Comparison of ENCODE assay signal across 9 cellular contexts in genomic region chr5:150782850-150783249, GRCh38. TPM values are rescaled to one million over a fixed set of nuclear protein-coding genes. Genes with fewer than 3 reads are reported as not detected.
DNase-seq lines count a peak whose midpoint lies in the region; ATAC-seq, FAIRE-seq and TF ChIP-seq lines count a peak whose summit lies in the region.
"Had no signal": no experiment of that assay in that cellular context is flagged by ENCODE, and none has a peak within 500 bp of the region (broad histone marks: within the 10 kb centered on the region; RNA-seq: fewer than 3 reads in every experiment).

No MANE protein-coding gene starts in this region.

- no peak for ATAC-seq in activated CD4-positive, alpha-beta T cell treated with anti-CD3 and anti-CD28 coated beads for 36 hours
- no peak for ATAC-seq in HG02970 (IDR thresholded peaks at IDR 0.05; ENCODE audit: low FRiP score, unreplicated experiment)

- no peak for DNase-seq in activated CD4-positive, alpha-beta T cell treated with anti-CD3 and anti-CD28 coated beads for 36 hours
- no peak for DNase-seq in activated CD4-positive, alpha-beta T cell treated with anti-CD3 and anti-CD28 coated beads, Interleukin-2, amount 50 U/mL, for 1 hour
- DNase-seq in kidney = no peak
- no peak for DNase-seq in suprapubic skin (ENCODE audit: low spot score in 2 of 2)
- no peak for DNase-seq in NCI-H526 (lab: John Stamatoyannopoulos, UW)
- no peak for DNase-seq in inferior parietal cortex (ENCODE audit: extremely low spot score)
- DNase-seq: NCI-H1694 had no signal

- H3K36me3 Mint-ChIP-seq in activated CD4-positive, alpha-beta T cell treated with anti-CD3 and anti-CD28 coated beads for 36 hours (ENCODE audit: low read depth) = peaks cover 34% of the 10 kb centered on the region
- H3K36me3 Mint-ChIP-seq in activated naive CD8-positive, alpha-beta T cell = peaks cover 4% of the 10 kb centered on the region

- H3K4me1 ChIP-seq in kidney (ENCODE audit: control insufficient read depth in 1 of 2, insufficient read depth in 1 of 2, low read depth in 1 of 2, low read length in 2 of 2) (peaks cover 27 to 33% of the 10 kb centered on the region in 2 donors), suprapubic skin (peaks cover 51% of the 10 kb centered on the region)

- no peak for TF ChIP-seq POLR2A in suprapubic skin (IDR thresholded peaks at IDR 0.05)

- no peak for TF ChIP-seq CTCF in kidney (IDR thresholded peaks at IDR 0.05; ENCODE audit: borderline replicate concordance, extremely low read depth, insufficient read depth)
- TF ChIP-seq CTCF in suprapubic skin (IDR thresholded peaks at IDR 0.05) = no peak

- H3K9ac ChIP-seq in kidney (ENCODE audit: low read length in 2 of 2) = peak overlapping the region; percentile 10 to 17

- H3K27ac ChIP-seq in kidney (ENCODE audit: low read depth in 2 of 2, low read length in 2 of 2) (peak overlapping the region; percentile 79 to 91), suprapubic skin (peak overlapping the region; percentile 56)

- peaks cover 4% of the 10 kb centered on the region for H3K9me3 Mint-ChIP-seq in activated CD4-positive, alpha-beta T cell treated with anti-CD3 and anti-CD28 coated beads for 36 hours (ENCODE audit: low read depth)
- no peaks in the 10 kb centered on the region for H3K9me3 Mint-ChIP-seq in activated naive CD8-positive, alpha-beta T cell (ENCODE audit: low read depth)

- H3K27ac Mint-ChIP-seq in activated CD4-positive, alpha-beta T cell treated with anti-CD3 and anti-CD28 coated beads for 36 hours = peak overlapping the region; percentile 90
- H3K27ac Mint-ChIP-seq in activated naive CD8-positive, alpha-beta T cell = peak overlapping the region; percentile 93

- no peaks in the 10 kb centered on the region for H3K27me3 ChIP-seq in suprapubic skin

- WGBS in suprapubic skin = 69% methylated on average over 3 of the region's 3 CpGs

- H3K9me3 ChIP-seq in kidney (ENCODE audit: control insufficient read depth in 1 of 2, low read length in 2 of 2) = no peaks in the 10 kb centered on the region
- H3K9me3 ChIP-seq in suprapubic skin = no peaks in the 10 kb centered on the region

- intact Hi-C loops in activated CD4-positive, alpha-beta T cell treated with anti-CD3 and anti-CD28 coated beads for 36 hours (cut with DNase I, micrococcal nuclease) = loop anchor here (1.0 to 10.0 kb wide), 6 partner anchors 25 to 336 kb away; partner anchors contain the start of genes IRGM (in 2 of the 2), TNIP1 (in 2 of the 2) and RPS14 (in 1 of the 2)
- intact Hi-C loops in kidney (cut with DNase I) = no loop called here

- no peak for FAIRE-seq in kidney (lab: Jason Lieb, UNC)

- POLR2A ChIA-PET in activated CD4-positive, alpha-beta T cell treated with anti-CD3 and anti-CD28 coated beads for 36 hours (lab: Charles Lee) = interaction anchor here (0.7 to 1.7 kb wide), 2 partner anchors 42 to 64 kb away, joined by 4 to 8 read pairs; partner anchors contain the start of gene IRGM

- H3K4me1 Mint-ChIP-seq in activated CD4-positive, alpha-beta T cell treated with anti-CD3 and anti-CD28 coated beads for 36 hours = peaks cover 75% of the 10 kb centered on the region
- H3K4me1 Mint-ChIP-seq in activated naive CD8-positive, alpha-beta T cell (ENCODE audit: low read depth) = peaks cover 83% of the 10 kb centered on the region

- H3K36me3 ChIP-seq in kidney (ENCODE audit: control insufficient read depth in 1 of 2, insufficient read depth in 2 of 2, low read length in 2 of 2) (no peaks in the 10 kb centered on the region), suprapubic skin (no peaks in the 10 kb centered on the region)

- no peaks in the 10 kb centered on the region for H3K27me3 Mint-ChIP-seq in activated CD4-positive, alpha-beta T cell treated with anti-CD3 and anti-CD28 coated beads for 36 hours
- H3K27me3 Mint-ChIP-seq in activated naive CD8-positive, alpha-beta T cell = no peaks in the 10 kb centered on the region

- CTCF ChIA-PET in activated CD4-positive, alpha-beta T cell treated with anti-CD3 and anti-CD28 coated beads for 36 hours (lab: Charles Lee) = interaction anchor here (0.6 to 7.0 kb wide), 13 partner anchors 9 to 357 kb away, joined by 3 to 44 read pairs (median 3); partner anchors contain the start of genes DCTN4, IRGM and RBM22

- TF ChIP-seq EP300 in suprapubic skin (IDR thresholded peaks at IDR 0.05) = no peak

- peak overlapping the region in 1 of 2 donors; percentile 7 for H3K4me3 ChIP-seq in kidney (ENCODE audit: low read length in 2 of 2)
- H3K4me3 ChIP-seq in suprapubic skin = peak overlapping the region; percentile 6

- H3K4me3 Mint-ChIP-seq in activated CD4-positive, alpha-beta T cell treated with anti-CD3 and anti-CD28 coated beads for 36 hours = peak overlapping the region; percentile 58
- H3K4me3 Mint-ChIP-seq in activated naive CD8-positive, alpha-beta T cell = peak overlapping the region; percentile 74

RNA-seq across cellular contexts. Expression of gene SMIM3, which starts 4.3 kb away (rescaled TPM):
- total RNA-seq in activated CD4-positive, alpha-beta T cell treated with anti-CD3 and anti-CD28 coated beads for 36 hours = 10 to 100 TPM; 16.8 to 16.9 TPM
- total RNA-seq in kidney = 23.9 TPM
- 23.0 TPM for polyA plus RNA-seq in kidney (ENCODE audit: insufficient read depth, low read depth, low replicate concordance)
- total RNA-seq in suprapubic skin = 10 to 100 TPM in 3 of 4 donors, 1 to 10 TPM in 1; 7.1 to 18.7 (median 14.1) TPM

RNA-seq across cellular contexts. Expression of gene DCTN4, which starts 24.0 kb away (rescaled TPM):
- total RNA-seq in activated CD4-positive, alpha-beta T cell treated with anti-CD3 and anti-CD28 coated beads for 36 hours = 10 to 100 TPM; 31.7 to 49.0 TPM
- total RNA-seq in kidney = 59.1 TPM
- polyA plus RNA-seq in kidney (ENCODE audit: insufficient read depth, low read depth, low replicate concordance) = 17.5 TPM
- total RNA-seq in suprapubic skin = 10 to 100 TPM; 64.8 to 91.6 (median 76.3) TPM
